ENCODE assay signal across 1 cellular context in the genomic region with DNA sequence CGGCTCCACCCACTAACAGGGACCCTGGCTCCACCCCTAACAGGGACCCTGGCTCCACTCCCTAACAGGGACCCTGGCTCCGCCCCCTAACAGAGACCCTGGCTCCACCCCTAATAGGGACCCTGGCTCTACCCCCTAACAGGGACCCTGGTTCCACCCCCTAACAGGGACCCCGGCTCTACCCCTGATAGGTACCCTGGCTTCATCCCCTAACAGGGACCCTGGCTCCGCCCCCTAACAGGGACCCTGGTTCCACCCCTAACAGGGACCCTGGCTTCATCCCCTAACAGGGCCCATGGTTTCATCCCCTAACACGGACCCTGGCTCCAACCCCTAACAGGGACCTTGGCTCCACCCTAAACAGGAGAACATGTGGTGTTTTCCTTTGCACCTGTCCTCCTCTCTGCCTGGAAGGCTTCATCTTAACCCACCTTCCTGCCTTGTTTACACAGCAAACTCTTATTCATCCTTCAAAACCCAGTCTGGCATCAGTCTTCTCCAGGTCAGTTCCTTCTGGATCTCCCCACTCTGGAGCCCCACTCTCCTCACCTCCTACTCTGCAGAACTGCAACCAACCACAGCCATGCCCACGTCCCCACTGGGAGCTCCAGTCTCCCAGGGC.
TF ChIP-seq lines count a peak whose summit lies in the region.

No MANE protein-coding gene starts in this region.

TF ChIP-seq in WTC11, 78 proteins besides CTCF, POLR2A, EP300 and RAD21:
- TF ChIP-seq, protein P1, sequence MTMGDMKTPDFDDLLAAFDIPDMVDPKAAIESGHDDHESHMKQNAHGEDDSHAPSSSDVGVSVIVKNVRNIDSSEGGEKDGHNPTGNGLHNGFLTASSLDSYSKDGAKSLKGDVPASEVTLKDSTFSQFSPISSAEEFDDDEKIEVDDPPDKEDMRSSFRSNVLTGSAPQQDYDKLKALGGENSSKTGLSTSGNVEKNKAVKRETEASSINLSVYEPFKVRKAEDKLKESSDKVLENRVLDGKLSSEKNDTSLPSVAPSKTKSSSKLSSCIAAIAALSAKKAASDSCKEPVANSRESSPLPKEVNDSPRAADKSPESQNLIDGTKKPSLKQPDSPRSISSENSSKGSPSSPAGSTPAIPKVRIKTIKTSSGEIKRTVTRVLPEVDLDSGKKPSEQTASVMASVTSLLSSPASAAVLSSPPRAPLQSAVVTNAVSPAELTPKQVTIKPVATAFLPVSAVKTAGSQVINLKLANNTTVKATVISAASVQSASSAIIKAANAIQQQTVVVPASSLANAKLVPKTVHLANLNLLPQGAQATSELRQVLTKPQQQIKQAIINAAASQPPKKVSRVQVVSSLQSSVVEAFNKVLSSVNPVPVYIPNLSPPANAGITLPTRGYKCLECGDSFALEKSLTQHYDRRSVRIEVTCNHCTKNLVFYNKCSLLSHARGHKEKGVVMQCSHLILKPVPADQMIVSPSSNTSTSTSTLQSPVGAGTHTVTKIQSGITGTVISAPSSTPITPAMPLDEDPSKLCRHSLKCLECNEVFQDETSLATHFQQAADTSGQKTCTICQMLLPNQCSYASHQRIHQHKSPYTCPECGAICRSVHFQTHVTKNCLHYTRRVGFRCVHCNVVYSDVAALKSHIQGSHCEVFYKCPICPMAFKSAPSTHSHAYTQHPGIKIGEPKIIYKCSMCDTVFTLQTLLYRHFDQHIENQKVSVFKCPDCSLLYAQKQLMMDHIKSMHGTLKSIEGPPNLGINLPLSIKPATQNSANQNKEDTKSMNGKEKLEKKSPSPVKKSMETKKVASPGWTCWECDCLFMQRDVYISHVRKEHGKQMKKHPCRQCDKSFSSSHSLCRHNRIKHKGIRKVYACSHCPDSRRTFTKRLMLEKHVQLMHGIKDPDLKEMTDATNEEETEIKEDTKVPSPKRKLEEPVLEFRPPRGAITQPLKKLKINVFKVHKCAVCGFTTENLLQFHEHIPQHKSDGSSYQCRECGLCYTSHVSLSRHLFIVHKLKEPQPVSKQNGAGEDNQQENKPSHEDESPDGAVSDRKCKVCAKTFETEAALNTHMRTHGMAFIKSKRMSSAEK (CRISPR knock-in tag; IDR thresholded peaks at IDR 0.05; ENCODE audit: borderline replicate concordance), result no peak
- TF ChIP-seq, protein P2, sequence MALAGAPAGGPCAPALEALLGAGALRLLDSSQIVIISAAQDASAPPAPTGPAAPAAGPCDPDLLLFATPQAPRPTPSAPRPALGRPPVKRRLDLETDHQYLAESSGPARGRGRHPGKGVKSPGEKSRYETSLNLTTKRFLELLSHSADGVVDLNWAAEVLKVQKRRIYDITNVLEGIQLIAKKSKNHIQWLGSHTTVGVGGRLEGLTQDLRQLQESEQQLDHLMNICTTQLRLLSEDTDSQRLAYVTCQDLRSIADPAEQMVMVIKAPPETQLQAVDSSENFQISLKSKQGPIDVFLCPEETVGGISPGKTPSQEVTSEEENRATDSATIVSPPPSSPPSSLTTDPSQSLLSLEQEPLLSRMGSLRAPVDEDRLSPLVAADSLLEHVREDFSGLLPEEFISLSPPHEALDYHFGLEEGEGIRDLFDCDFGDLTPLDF (CRISPR knock-in tag; IDR thresholded peaks at IDR 0.05), result no peak
- TF ChIP-seq, protein P3, sequence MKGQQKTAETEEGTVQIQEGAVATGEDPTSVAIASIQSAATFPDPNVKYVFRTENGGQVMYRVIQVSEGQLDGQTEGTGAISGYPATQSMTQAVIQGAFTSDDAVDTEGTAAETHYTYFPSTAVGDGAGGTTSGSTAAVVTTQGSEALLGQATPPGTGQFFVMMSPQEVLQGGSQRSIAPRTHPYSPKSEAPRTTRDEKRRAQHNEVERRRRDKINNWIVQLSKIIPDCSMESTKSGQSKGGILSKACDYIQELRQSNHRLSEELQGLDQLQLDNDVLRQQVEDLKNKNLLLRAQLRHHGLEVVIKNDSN (CRISPR knock-in tag; IDR thresholded peaks at IDR 0.05), result no peak
- TF ChIP-seq HMGA2 (CRISPR knock-in tag; IDR thresholded peaks at IDR 0.05) (no peak), FOXP1 (CRISPR knock-in tag; IDR thresholded peaks at IDR 0.05; ENCODE audit: borderline replicate concordance) (no peak)
TF ChIP-seq in WTC11: peak in this region for 0.
